11 cellular contexts compared by ENCODE assay signal in the genomic region with DNA sequence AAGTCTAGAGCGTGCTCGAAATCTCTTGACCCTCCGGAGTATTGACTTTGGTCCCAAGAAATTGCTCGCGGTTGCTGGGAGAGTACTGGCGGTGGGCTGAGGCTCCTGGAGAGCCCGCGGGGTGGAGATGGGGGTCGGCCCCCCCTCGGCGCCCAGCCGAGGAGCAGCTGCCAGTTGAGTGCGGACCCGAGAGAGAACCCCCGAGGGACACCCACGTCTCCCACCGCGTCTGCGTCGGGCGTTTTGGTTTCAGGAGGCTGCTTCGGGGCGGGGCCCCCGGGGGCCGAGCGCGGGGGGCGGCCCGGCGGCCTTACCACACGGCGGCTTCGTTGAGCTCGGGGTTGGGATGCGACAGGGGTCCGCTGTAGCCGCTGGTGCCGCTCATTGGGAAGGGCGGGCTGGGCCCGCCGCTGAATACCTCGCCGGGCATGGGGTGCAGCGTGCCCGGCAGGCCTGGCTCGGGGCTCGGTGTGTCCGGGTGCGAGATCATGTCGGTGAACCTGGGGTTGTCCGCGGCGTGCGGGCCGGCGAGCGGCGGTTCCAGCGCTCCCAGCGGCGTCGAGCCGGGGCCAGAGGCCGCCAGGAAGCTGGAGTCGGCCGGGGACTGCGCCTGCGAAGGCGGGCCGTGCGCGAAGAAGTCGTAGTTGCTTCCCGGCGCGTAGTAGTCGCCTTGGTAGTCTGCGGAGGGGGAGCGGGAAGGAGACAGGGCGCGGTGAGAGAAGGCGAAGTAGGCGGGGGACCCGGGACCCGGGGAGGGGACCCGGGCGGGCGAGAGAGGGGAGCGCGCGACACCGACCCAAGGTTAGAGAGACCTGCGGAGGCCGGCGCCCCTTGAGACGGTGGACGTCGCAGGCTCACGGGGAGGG. TPM values are rescaled to one million over a fixed set of nuclear protein-coding genes. Genes with fewer than 3 reads are reported as not detected.
DNase-seq lines count a peak whose midpoint lies in the region; ATAC-seq, FAIRE-seq and TF ChIP-seq lines count a peak whose summit lies in the region.
"Had no signal": no experiment of that assay in that cellular context is flagged by ENCODE, and none has a peak within 500 bp of the region (broad histone marks: within the 10 kb centered on the region; RNA-seq: fewer than 3 reads in every experiment).

No MANE protein-coding gene starts in this region.

- H3K27me3 ChIP-seq in keratinocyte (ENCODE audit: control insufficient read depth, extremely low read depth, insufficient read depth, low read length), result peaks cover 68% of the 10 kb centered on the region

- H3K27ac Mint-ChIP-seq in T-helper 1 cell treated with Interleukin-12 subunit alpha and Interleukin-12 subunit beta and Interleukin-4 antibody, amounts not matched to agents 30 μg/mL and 1 μg/mL, for 36 hours, result peak overlapping the region; percentile 67
- no peak overlapping the region for H3K27ac Mint-ChIP-seq in activated naive CD8-positive, alpha-beta T cell treated with anti-CD3 and anti-CD28 coated beads, Interleukin-2, amount 50 U/mL, for 24 hours
- peak overlapping the region; percentile 71 for H3K27ac Mint-ChIP-seq in stimulated activated naive CD8-positive, alpha-beta T cell treated with anti-CD3 and anti-CD28 coated beads, Interleukin-15, Interleukin-2, amounts not matched to agents 100 ng/mL and 50 ng/mL, for 24 hours

- H3K9me1 ChIP-seq in keratinocyte (ENCODE audit: control insufficient read depth, extremely low read depth, insufficient read depth, low read length), result no peaks in the 10 kb centered on the region

- H4K20me1 ChIP-seq in keratinocyte (ENCODE audit: control insufficient read depth, extremely low read depth, insufficient read depth, low read length), result peaks cover 3% of the 10 kb centered on the region

- H3K9ac ChIP-seq in keratinocyte (ENCODE audit: control insufficient read depth, extremely low read depth, insufficient read depth, low read length), result no peak overlapping the region

- H3K27me3 Mint-ChIP-seq in T-helper 1 cell treated with Interleukin-12 subunit alpha and Interleukin-12 subunit beta and Interleukin-4 antibody, amounts not matched to agents 30 μg/mL and 1 μg/mL, for 36 hours (ENCODE audit: low read depth), result peaks cover 80% of the 10 kb centered on the region
- H3K27me3 Mint-ChIP-seq in activated naive CD8-positive, alpha-beta T cell treated with anti-CD3 and anti-CD28 coated beads, Interleukin-2, amount 50 U/mL, for 24 hours, result peaks cover 76% of the 10 kb centered on the region
- peaks cover 66% of the 10 kb centered on the region for H3K27me3 Mint-ChIP-seq in stimulated activated naive CD8-positive, alpha-beta T cell treated with anti-CD3 and anti-CD28 coated beads, Interleukin-15, Interleukin-2, amounts not matched to agents 100 ng/mL and 50 ng/mL, for 24 hours

- no peak overlapping the region for H3K4me3 ChIP-seq in keratinocyte (ENCODE audit: control insufficient read depth in 2 of 3, extremely low read depth in 1 of 3, insufficient read depth in 2 of 3, low read depth in 1 of 3, low read length in 3 of 3)

- no peak for TF ChIP-seq CTCF in keratinocyte (optimal IDR thresholded peaks at IDR 0.05 in 1 of 3, IDR thresholded peaks at IDR 0.05 in 1 of 3, conservative IDR thresholded peaks at IDR 0.05 in 1 of 3; ENCODE audit: extremely low read depth in 1 of 3, insufficient read depth in 2 of 3, low read length in 3 of 3)

- H3K4me3 Mint-ChIP-seq in T-helper 1 cell treated with Interleukin-12 subunit alpha and Interleukin-12 subunit beta and Interleukin-4 antibody, amounts not matched to agents 30 μg/mL and 1 μg/mL, for 36 hours, result peak overlapping the region; percentile 66
- H3K4me3 Mint-ChIP-seq in activated naive CD8-positive, alpha-beta T cell treated with anti-CD3 and anti-CD28 coated beads, Interleukin-2, amount 50 U/mL, for 24 hours, result peak overlapping the region; percentile 65
- H3K4me3 Mint-ChIP-seq in stimulated activated naive CD8-positive, alpha-beta T cell treated with anti-CD3 and anti-CD28 coated beads, Interleukin-15, Interleukin-2, amounts not matched to agents 100 ng/mL and 50 ng/mL, for 24 hours, result peak overlapping the region; percentile 55

- H3K9me3 ChIP-seq in keratinocyte (ENCODE audit: control insufficient read depth, low read depth, low read length), result no peaks in the 10 kb centered on the region

- H3K79me2 ChIP-seq in keratinocyte (ENCODE audit: control insufficient read depth, insufficient read depth, low read length), result no peaks in the 10 kb centered on the region

- H3K36me3 ChIP-seq in keratinocyte (ENCODE audit: control insufficient read depth in 2 of 2, extremely low read depth in 1 of 2, insufficient read depth in 2 of 2, low read length in 2 of 2), result no peaks in the 10 kb centered on the region

- peaks cover 15% of the 10 kb centered on the region for H3K4me1 Mint-ChIP-seq in T-helper 1 cell treated with Interleukin-12 subunit alpha and Interleukin-12 subunit beta and Interleukin-4 antibody, amounts not matched to agents 30 μg/mL and 1 μg/mL, for 36 hours (ENCODE audit: low read depth)
- peaks cover 29% of the 10 kb centered on the region for H3K4me1 Mint-ChIP-seq in activated naive CD8-positive, alpha-beta T cell treated with anti-CD3 and anti-CD28 coated beads, Interleukin-2, amount 50 U/mL, for 24 hours
- peaks cover 23% of the 10 kb centered on the region for H3K4me1 Mint-ChIP-seq in stimulated activated naive CD8-positive, alpha-beta T cell treated with anti-CD3 and anti-CD28 coated beads, Interleukin-15, Interleukin-2, amounts not matched to agents 100 ng/mL and 50 ng/mL, for 24 hours (ENCODE audit: low read depth)

- peak overlapping the region; percentile 43 for H3K4me2 ChIP-seq in keratinocyte (ENCODE audit: control insufficient read depth, extremely low read depth, insufficient read depth, low read depth, low read length)

- H3K9me3 Mint-ChIP-seq in T-helper 1 cell treated with Interleukin-12 subunit alpha and Interleukin-12 subunit beta and Interleukin-4 antibody, amounts not matched to agents 30 μg/mL and 1 μg/mL, for 36 hours, result no peaks in the 10 kb centered on the region
- no peaks in the 10 kb centered on the region for H3K9me3 Mint-ChIP-seq in activated naive CD8-positive, alpha-beta T cell treated with anti-CD3 and anti-CD28 coated beads, Interleukin-2, amount 50 U/mL, for 24 hours
- H3K9me3 Mint-ChIP-seq in stimulated activated naive CD8-positive, alpha-beta T cell treated with anti-CD3 and anti-CD28 coated beads, Interleukin-15, Interleukin-2, amounts not matched to agents 100 ng/mL and 50 ng/mL, for 24 hours, result no peaks in the 10 kb centered on the region

- FAIRE-seq in keratinocyte (lab: Jason Lieb, UNC), result no peak
- FAIRE-seq: TTC549 had no signal

- dilution Hi-C loops in keratinocyte (cut with MboI; ENCODE audit: extremely low pct_ligation_motif_present, low sequenced_read_pairs), result no loop called here

- H2AFZ ChIP-seq in keratinocyte (ENCODE audit: control insufficient read depth, low read length), result no peak overlapping the region

- peaks cover 15% of the 10 kb centered on the region for H3K4me1 ChIP-seq in keratinocyte (ENCODE audit: control insufficient read depth, extremely low read depth, insufficient read depth, low read length)

- no peak overlapping the region for H3K27ac ChIP-seq in keratinocyte (ENCODE audit: control insufficient read depth, insufficient read depth, low read length)

- no peak for ATAC-seq in activated naive CD8-positive, alpha-beta T cell treated with anti-CD3 and anti-CD28 coated beads, Interleukin-2, amount 50 U/mL, for 24 hours
- ATAC-seq in HG03196 (IDR thresholded peaks at IDR 0.05; ENCODE audit: unreplicated experiment), result no peak

- DNase-seq in T-helper 1 cell (no peak), keratinocyte (ENCODE audit: low read depth, low spot score) (no peak), hypothalamus (lab: John Stamatoyannopoulos, UW) (no peak)
- no peak for DNase-seq in activated naive CD8-positive, alpha-beta T cell treated with anti-CD3 and anti-CD28 coated beads, Interleukin-2, amount 50 U/mL, for 24 hours
- DNase-seq in activated CD4-positive, CD25-positive, alpha-beta regulatory T cell treated with anti-CD3 and anti-CD28 coated beads, Interleukin-2, amount 50 U/mL, for 72 hours, result no peak
- DNase-seq: NCI-H446 treated with DMSO at 0.1 percent for 48 hours had no signal

- H3K36me3 Mint-ChIP-seq in T-helper 1 cell treated with Interleukin-12 subunit alpha and Interleukin-12 subunit beta and Interleukin-4 antibody, amounts not matched to agents 30 μg/mL and 1 μg/mL, for 36 hours (ENCODE audit: low read depth), result peaks cover 3% of the 10 kb centered on the region
- no peaks in the 10 kb centered on the region for H3K36me3 Mint-ChIP-seq in activated naive CD8-positive, alpha-beta T cell treated with anti-CD3 and anti-CD28 coated beads, Interleukin-2, amount 50 U/mL, for 24 hours (ENCODE audit: low read depth)
- no peaks in the 10 kb centered on the region for H3K36me3 Mint-ChIP-seq in stimulated activated naive CD8-positive, alpha-beta T cell treated with anti-CD3 and anti-CD28 coated beads, Interleukin-15, Interleukin-2, amounts not matched to agents 100 ng/mL and 50 ng/mL, for 24 hours (ENCODE audit: low read depth)

RNA-seq across cellular contexts. Expression of gene LHX5, which starts 8.6 kb away (rescaled TPM):
- polyA plus RNA-seq in keratinocyte, result 0.04 to 0.10 TPM (median 0.06 TPM) in 3 replicates
- polyA plus RNA-seq in keratinocyte (2011; ENCODE audit: low read depth), result 0.20 TPM
- polyA plus RNA-seq in keratinocyte (2011; cell fraction: cytosol; rRNA removed), result 0.12 and 0.16 TPM in 2 replicates
- polyA plus RNA-seq in keratinocyte (2011; cell fraction: nucleus; rRNA removed), result 0.11 and 0.28 TPM in 2 replicates
- polyA plus RNA-seq in keratinocyte (2012; ENCODE audit: low replicate concordance), result 0.19 and 0.35 TPM in 2 replicates
- not detected in 3 replicates for polyA minus RNA-seq in keratinocyte
- not detected for polyA minus RNA-seq in keratinocyte (2011; cell fraction: cytosol; rRNA and poly(A)+ RNA removed)
- polyA minus RNA-seq in keratinocyte (2011; cell fraction: nucleus; rRNA and poly(A)+ RNA removed), result 0.16 TPM in 1 of 2 replicates, not detected in the other
- polyA plus RNA-seq: AG04450 had no signal

RNA-seq across cellular contexts. Expression of gene SDSL, which starts 40.9 kb away (rescaled TPM):
- 1.4 to 4.7 TPM (median 1.9 TPM) in 3 replicates for polyA plus RNA-seq in keratinocyte
- 1.2 TPM for polyA plus RNA-seq in keratinocyte (2011; ENCODE audit: low read depth)
- polyA plus RNA-seq in keratinocyte (2011; cell fraction: cytosol; rRNA removed), result 2.7 and 4.8 TPM in 2 replicates
- polyA plus RNA-seq in keratinocyte (2011; cell fraction: nucleus; rRNA removed), result 3.7 TPM in 2 replicates
- polyA plus RNA-seq in keratinocyte (2012; ENCODE audit: low replicate concordance), result 1.3 and 2.0 TPM in 2 replicates
- 0.77 to 2.5 TPM in 2 of 3 replicates, not detected in the other for polyA minus RNA-seq in keratinocyte
- 2.9 TPM for polyA minus RNA-seq in keratinocyte (2011; cell fraction: cytosol; rRNA and poly(A)+ RNA removed)
- 1.2 and 1.6 TPM in 2 replicates for polyA minus RNA-seq in keratinocyte (2011; cell fraction: nucleus; rRNA and poly(A)+ RNA removed)

RNA-seq across cellular contexts. Expression of gene SDS, which starts 59.4 kb away (rescaled TPM):
- not detected in 3 replicates for polyA plus RNA-seq in keratinocyte
- not detected for polyA plus RNA-seq in keratinocyte (2011; ENCODE audit: low read depth)
- not detected in 2 replicates for polyA plus RNA-seq in keratinocyte (2011; cell fraction: cytosol; rRNA removed)
- polyA plus RNA-seq in keratinocyte (2011; cell fraction: nucleus; rRNA removed), result not detected in 2 replicates
- 0.11 TPM in 1 of 2 replicates, not detected in the other for polyA plus RNA-seq in keratinocyte (2012; ENCODE audit: low replicate concordance)
- not detected in 3 replicates for polyA minus RNA-seq in keratinocyte
- polyA minus RNA-seq in keratinocyte (2011; cell fraction: cytosol; rRNA and poly(A)+ RNA removed), result not detected
- not detected in 2 replicates for polyA minus RNA-seq in keratinocyte (2011; cell fraction: nucleus; rRNA and poly(A)+ RNA removed)
- polyA plus RNA-seq: AG04450 had no signal
